ENCODE assay signal across 1 cellular context in the genomic region with DNA sequence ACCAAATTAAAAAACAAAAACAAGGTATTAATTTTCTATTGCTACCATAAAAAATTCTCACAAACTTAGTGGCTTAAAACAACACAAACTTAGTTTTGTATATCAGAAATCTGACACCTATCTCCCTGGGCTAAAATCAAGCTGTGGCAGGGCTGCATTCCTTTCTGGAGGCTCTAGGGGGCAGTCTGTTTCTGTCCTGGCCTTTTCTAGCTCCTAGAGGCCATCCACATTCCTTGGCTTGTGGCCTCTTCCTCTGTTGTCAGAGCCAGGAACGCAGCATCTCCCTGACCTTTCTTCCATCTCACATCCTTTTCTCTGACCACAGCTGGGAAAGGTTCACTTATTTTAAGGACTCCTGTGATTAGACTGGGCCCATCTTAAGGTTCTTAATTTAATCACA.
TF ChIP-seq lines count a peak whose summit lies in the region.

No MANE protein-coding gene starts in this region.

TF ChIP-seq in H1, 55 proteins besides CTCF, POLR2A, EP300 and RAD21:
- TF ChIP-seq KDM5A (IDR thresholded peaks at IDR 0.05; ENCODE audit: low read length) = no peak
- no peak for TF ChIP-seq POLR2AphosphoS5 (IDR thresholded peaks at IDR 0.05; ENCODE audit: low read depth, low read length)
- TF ChIP-seq KDM1A (IDR thresholded peaks at IDR 0.05; ENCODE audit: borderline replicate concordance, low read length) = peak; percentile 77
- no peak for TF ChIP-seq ZNF274 (IDR thresholded peaks at IDR 0.05; ENCODE audit: borderline replicate concordance, extremely low read depth, low read length)
TF ChIP-seq in H1: peak in this region for 1.
